ENCODE assay signal across 1 cellular context in genomic region chr4:163195247-163195765, GRCh38.
TF ChIP-seq lines count a peak whose summit lies in the region.

No MANE protein-coding gene starts in this region.

TF ChIP-seq in K562, 482 proteins besides CTCF, POLR2A, EP300 and RAD21 (continued from another document):
- TF ChIP-seq, protein P1, sequence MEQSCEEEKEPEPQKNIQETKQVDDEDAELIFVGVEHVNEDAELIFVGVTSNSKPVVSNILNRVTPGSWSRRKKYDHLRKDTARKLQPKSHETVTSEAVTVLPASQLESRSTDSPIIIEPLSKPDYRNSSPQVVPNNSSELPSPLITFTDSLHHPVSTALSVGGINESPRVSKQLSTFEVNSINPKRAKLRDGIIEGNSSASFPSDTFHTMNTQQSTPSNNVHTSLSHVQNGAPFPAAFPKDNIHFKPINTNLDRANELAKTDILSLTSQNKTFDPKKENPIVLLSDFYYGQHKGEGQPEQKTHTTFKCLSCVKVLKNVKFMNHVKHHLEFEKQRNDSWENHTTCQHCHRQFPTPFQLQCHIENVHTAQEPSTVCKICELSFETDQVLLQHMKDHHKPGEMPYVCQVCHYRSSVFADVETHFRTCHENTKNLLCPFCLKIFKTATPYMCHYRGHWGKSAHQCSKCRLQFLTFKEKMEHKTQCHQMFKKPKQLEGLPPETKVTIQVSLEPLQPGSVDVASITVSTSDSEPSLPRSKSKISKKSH (CRISPR knock-in tag; IDR thresholded peaks at IDR 0.05): no peak
- TF ChIP-seq ATF6 (CRISPR knock-in tag; IDR thresholded peaks at IDR 0.05): no peak
- peak; percentile 63; the same call in 1 of the 2 replicates for TF ChIP-seq ZNF134 (CRISPR knock-in tag; conservative IDR thresholded peaks at IDR 0.05)
- TF ChIP-seq CHD1 (IDR thresholded peaks at IDR 0.05; ENCODE audit: low read length): no peak
- peak; percentile 87; the same call in 1 of the 2 replicates for TF ChIP-seq RNF2 (IDR thresholded peaks at IDR 0.05)
- TF ChIP-seq, protein P2, sequence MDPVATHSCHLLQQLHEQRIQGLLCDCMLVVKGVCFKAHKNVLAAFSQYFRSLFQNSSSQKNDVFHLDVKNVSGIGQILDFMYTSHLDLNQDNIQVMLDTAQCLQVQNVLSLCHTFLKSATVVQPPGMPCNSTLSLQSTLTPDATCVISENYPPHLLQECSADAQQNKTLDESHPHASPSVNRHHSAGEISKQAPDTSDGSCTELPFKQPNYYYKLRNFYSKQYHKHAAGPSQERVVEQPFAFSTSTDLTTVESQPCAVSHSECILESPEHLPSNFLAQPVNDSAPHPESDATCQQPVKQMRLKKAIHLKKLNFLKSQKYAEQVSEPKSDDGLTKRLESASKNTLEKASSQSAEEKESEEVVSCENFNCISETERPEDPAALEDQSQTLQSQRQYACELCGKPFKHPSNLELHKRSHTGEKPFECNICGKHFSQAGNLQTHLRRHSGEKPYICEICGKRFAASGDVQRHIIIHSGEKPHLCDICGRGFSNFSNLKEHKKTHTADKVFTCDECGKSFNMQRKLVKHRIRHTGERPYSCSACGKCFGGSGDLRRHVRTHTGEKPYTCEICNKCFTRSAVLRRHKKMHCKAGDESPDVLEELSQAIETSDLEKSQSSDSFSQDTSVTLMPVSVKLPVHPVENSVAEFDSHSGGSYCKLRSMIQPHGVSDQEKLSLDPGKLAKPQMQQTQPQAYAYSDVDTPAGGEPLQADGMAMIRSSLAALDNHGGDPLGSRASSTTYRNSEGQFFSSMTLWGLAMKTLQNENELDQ (CRISPR knock-in tag; IDR thresholded peaks at IDR 0.05; ENCODE audit: borderline replicate concordance): no peak
